In the genomic region with DNA sequence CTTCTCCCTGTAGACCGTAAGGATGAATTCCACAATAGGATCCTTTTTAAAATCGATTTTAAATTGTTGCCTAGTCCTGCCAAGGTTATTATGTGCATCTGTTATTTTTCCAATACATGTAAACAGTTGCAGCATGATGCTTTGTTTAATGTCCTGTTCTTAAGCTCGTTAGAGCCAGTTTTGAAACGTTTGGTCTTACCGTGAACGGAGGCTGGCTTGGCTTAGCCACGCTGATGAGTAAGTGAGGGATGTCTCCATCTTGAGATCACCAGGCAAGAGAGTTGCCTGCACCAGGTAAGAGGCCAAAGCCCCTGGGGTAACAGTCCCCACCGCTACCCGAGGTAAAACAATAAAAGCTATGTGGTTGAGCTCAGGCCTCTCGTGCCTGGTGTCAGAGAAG, we compare ENCODE assay signal across 19 cellular contexts. TPM values are rescaled to one million over a fixed set of nuclear protein-coding genes. Genes with fewer than 3 reads are reported as not detected.
A peak's percentile ranks its signal among the peaks of the same experiment; 100 is the strongest.
DNase-seq lines count a peak whose midpoint lies in the region; ATAC-seq, FAIRE-seq and TF ChIP-seq lines count a peak whose summit lies in the region.
"Had no signal": no experiment of that assay in that cellular context is flagged by ENCODE, and none has a peak within 500 bp of the region (broad histone marks: within the 10 kb centered on the region; RNA-seq: fewer than 3 reads in every experiment).

No MANE protein-coding gene starts in this region.

- TF ChIP-seq CTCF in A673 (conservative IDR thresholded peaks at IDR 0.05; ENCODE audit: low read depth, low read length) (no peak), K562 (IDR thresholded peaks at IDR 0.05 in 2 of 3, conservative IDR thresholded peaks at IDR 0.05 in 1 of 3; ENCODE audit: insufficient read depth in 2 of 3, low read depth in 1 of 3, low read length in 3 of 3) (no peak), hepatocyte (IDR thresholded peaks at IDR 0.05; ENCODE audit: poor library complexity) (no peak), progenitor cell of endocrine pancreas (IDR thresholded peaks at IDR 0.05; ENCODE audit: unreplicated experiment) (no peak), right atrium auricular region (IDR thresholded peaks at IDR 0.05) (no peak)

- FAIRE-seq in K562 (lab: Jason Lieb, UNC), result no peak

- H3K4me3 Mint-ChIP-seq in progenitor cell of endocrine pancreas (ENCODE audit: low read depth) (no peak overlapping the region), T-cell (no peak overlapping the region)
- H3K4me3 Mint-ChIP-seq: T-helper 1 cell treated with Interleukin-12 subunit alpha and Interleukin-12 subunit beta and Interleukin-4 antibody, amounts not matched to agents 30 μg/mL and 1 μg/mL, for 36 hours; type B pancreatic cell had no signal

- H2AFZ ChIP-seq in K562 (ENCODE audit: low read depth, low read length), result no peak overlapping the region
- H2AFZ ChIP-seq in hepatocyte, result no peak overlapping the region

- H3K27ac Mint-ChIP-seq in progenitor cell of endocrine pancreas (no peak overlapping the region), T-cell (no peak overlapping the region)
- H3K27ac Mint-ChIP-seq: T-helper 1 cell treated with Interleukin-12 subunit alpha and Interleukin-12 subunit beta and Interleukin-4 antibody, amounts not matched to agents 30 μg/mL and 1 μg/mL, for 36 hours had no signal

- no peak overlapping the region for H3K9ac ChIP-seq in K562 (ENCODE audit: insufficient read depth in 1 of 2, low read depth in 2 of 2, low read length in 2 of 2)

- in situ Hi-C loops in K562 (cut with MboI), result no loop called here

- DNase-seq in A673 (ENCODE audit: low spot score) (no peak), K562 (ENCODE audit: extremely low read depth in 1 of 4, low spot score in 3 of 4) (no peak), hepatocyte (ENCODE audit: low spot score) (no peak), progenitor cell of endocrine pancreas (ENCODE audit: low spot score, unreplicated experiment) (no peak), T-cell (no peak), right atrium auricular region (ENCODE audit: low spot score) (no peak)
- DNase-seq: activated CD4-positive, alpha-beta T cell treated with anti-CD3 and anti-CD28 coated beads for 4 hours; activated gamma-delta T cell; aorta; DMS153; H7; NCI-H2029 treated with DMSO at 0.1 percent for 48 hours; NCI-H510A; Right ventricle myocardium superior; stimulated activated CD4-positive, alpha-beta T cell treated with anti-CD3 and anti-CD28 coated beads, Interleukin-4, amount 100 ng/mL, for 24 hours had no signal

- TF ChIP-seq RAD21 in K562 (CRISPR knock-in tag; conservative IDR thresholded peaks at IDR 0.05 in 1 of 2, IDR thresholded peaks at IDR 0.05 in 1 of 2), result no peak

- H3K9me2 ChIP-seq in hepatocyte (replicated peaks; ENCODE audit: insufficient read depth), result no peaks in the 10 kb centered on the region

- no peaks in the 10 kb centered on the region for H3K79me2 ChIP-seq in K562 (ENCODE audit: control insufficient read depth, insufficient read depth, low read length)
- no peaks in the 10 kb centered on the region for H3K79me2 ChIP-seq in hepatocyte

- H3K9me3 Mint-ChIP-seq in progenitor cell of endocrine pancreas (ENCODE audit: low read depth) (no peaks in the 10 kb centered on the region), T-cell (no peaks in the 10 kb centered on the region)
- H3K9me3 Mint-ChIP-seq: T-helper 1 cell treated with Interleukin-12 subunit alpha and Interleukin-12 subunit beta and Interleukin-4 antibody, amounts not matched to agents 30 μg/mL and 1 μg/mL, for 36 hours; type B pancreatic cell had no signal

- intact Hi-C loops in A673 (cut with micrococcal nuclease; ENCODE audit: unreplicated experiment), result no loop called here
- intact Hi-C loops in K562 (cut with micrococcal nuclease), result no loop called here

- no peak for TF ChIP-seq EP300 in K562 (IDR thresholded peaks at IDR 0.05; ENCODE audit: low read length)

- no peak overlapping the region for H3K4me3 ChIP-seq in A673 (ENCODE audit: low read depth, low read length, poor library complexity, severe bottlenecking)
- no peak overlapping the region for H3K4me3 ChIP-seq in K562
- no peak overlapping the region for H3K4me3 ChIP-seq in hepatocyte
- no peak overlapping the region for H3K4me3 ChIP-seq in skin epidermis
- no peak overlapping the region for H3K4me3 ChIP-seq in right atrium auricular region

- H3K4me1 ChIP-seq in A673 (ENCODE audit: insufficient read depth, low read length, poor library complexity, severe bottlenecking) (peaks cover 11% of the 10 kb centered on the region), K562 (replicated peaks in 1 of 2; ENCODE audit: control insufficient read depth in 2 of 2, insufficient read depth in 2 of 2, low read length in 2 of 2) (peaks cover 0 to 28% of the 10 kb centered on the region in 2 experiments; a peak in 1 of 5 replicates), hepatocyte (ENCODE audit: insufficient read depth) (peaks cover 7% of the 10 kb centered on the region), right atrium auricular region (no peaks in the 10 kb centered on the region)

- 78% methylated on average over 10 of the region's 10 CpGs for WGBS in K562 (ENCODE audit: insufficient coverage, low coverage, missing lambda C conversion rate)
- 87% methylated on average over 10 of the region's 10 CpGs for WGBS in hepatocyte (ENCODE audit: low lambda C conversion rate, missing lambda C conversion rate)

- H4K20me1 ChIP-seq in K562 (replicated peaks; ENCODE audit: control insufficient read depth, insufficient read depth, low read length), result no peaks in the 10 kb centered on the region; the same call in 1 of the 2 replicates
- no peaks in the 10 kb centered on the region for H4K20me1 ChIP-seq in hepatocyte (ENCODE audit: insufficient read depth, poor library complexity, severe bottlenecking)

- TF ChIP-seq POLR2A in K562 (conservative IDR thresholded peaks at IDR 0.05), result no peak

- H3K27ac ChIP-seq in A673 (ENCODE audit: low read depth, low read length, poor library complexity, severe bottlenecking), result no peak overlapping the region
- H3K27ac ChIP-seq in K562 (ENCODE audit: extremely low read depth, low read depth, low read length), result no peak overlapping the region
- H3K27ac ChIP-seq in hepatocyte, result peak overlapping the region; percentile 77
- H3K27ac ChIP-seq in skin epidermis, result peak overlapping the region in 13 of 21 experiments; percentile 43 to 85 (median 72)
- H3K27ac ChIP-seq in right atrium auricular region, result no peak overlapping the region

- ATAC-seq in K562 (no peak), GM18511 (IDR thresholded peaks at IDR 0.05; ENCODE audit: unreplicated experiment) (no peak), T-cell (replicated peaks in 1 of 4) (no peak)

- no peaks in the 10 kb centered on the region for H3K27me3 ChIP-seq in A673 (replicated peaks; ENCODE audit: insufficient read depth, low read depth, low read length, poor library complexity)
- no peaks in the 10 kb centered on the region for H3K27me3 ChIP-seq in K562 (ENCODE audit: control insufficient read depth in 2 of 2, insufficient read depth in 2 of 2, low read length in 2 of 2)
- no peaks in the 10 kb centered on the region for H3K27me3 ChIP-seq in hepatocyte
- H3K27me3 ChIP-seq in right atrium auricular region, result no peaks in the 10 kb centered on the region

- no peaks in the 10 kb centered on the region for H3K9me3 ChIP-seq in A673 (ENCODE audit: low read depth, low read length, poor library complexity, severe bottlenecking)
- H3K9me3 ChIP-seq in K562 (replicated peaks; ENCODE audit: control insufficient read depth, insufficient read depth, low read depth, low read length), result no peaks in the 10 kb centered on the region
- no peaks in the 10 kb centered on the region for H3K9me3 ChIP-seq in hepatocyte (ENCODE audit: low read depth)
- H3K9me3 ChIP-seq in right atrium auricular region, result no peaks in the 10 kb centered on the region

- H3K36me3 ChIP-seq in A673 (ENCODE audit: insufficient read depth, low read length, poor library complexity, severe bottlenecking), result peaks cover 20% of the 10 kb centered on the region
- H3K36me3 ChIP-seq in K562 (ENCODE audit: control insufficient read depth, insufficient read depth, low read length), result peaks cover 88% of the 10 kb centered on the region
- H3K36me3 ChIP-seq in hepatocyte (replicated peaks; ENCODE audit: insufficient read depth, low read depth), result peaks cover 4% of the 10 kb centered on the region
- peaks cover 45% of the 10 kb centered on the region for H3K36me3 ChIP-seq in right atrium auricular region

- CTCF ChIA-PET in A673 (lab: Charles Lee) (no interaction called here), K562 (lab: Yijun Ruan, JAX; ENCODE audit: low intra/inter-chr PET ratio) (no interaction called here), T-cell (lab: Charles Lee) (no interaction called here)

- POLR2A ChIA-PET in A673 (lab: Charles Lee; ENCODE audit: low non-redundant PET) (no interaction called here), K562 (lab: Yijun Ruan, JAX) (interaction anchor here (1.2 to 1.7 kb wide), 4 partner anchors 10 to 14 kb away, joined by 3 to 11 read pairs (median 9); no protein-coding TSS in a partner anchor), T-cell (lab: Charles Lee) (no interaction called here)

- BruUV-seq in A673 (replicated peaks; lab: Mats Ljungman, UMichigan) (TSS peak; percentile 17), K562 (replicated peaks; lab: Mats Ljungman, UMichigan) (TSS peak; percentile 10)

- H3K36me3 Mint-ChIP-seq in progenitor cell of endocrine pancreas (ENCODE audit: insufficient read depth) (peaks cover 12% of the 10 kb centered on the region), T-cell (peaks cover 22% of the 10 kb centered on the region)

- H3K4me1 Mint-ChIP-seq in progenitor cell of endocrine pancreas (ENCODE audit: low read depth) (no peaks in the 10 kb centered on the region), T-cell (no peaks in the 10 kb centered on the region)

- H3K9me1 ChIP-seq in K562 (ENCODE audit: control insufficient read depth, insufficient read depth, low read length), result no peaks in the 10 kb centered on the region

- no peaks in the 10 kb centered on the region for H3K27me3 Mint-ChIP-seq in progenitor cell of endocrine pancreas
- H3K27me3 Mint-ChIP-seq in T-cell, result no peaks in the 10 kb centered on the region
- H3K27me3 Mint-ChIP-seq: type B pancreatic cell had no signal

- H3K4me2 ChIP-seq in K562 (ENCODE audit: insufficient read depth, low read length), result no peak overlapping the region
- peak overlapping the region; percentile 57 for H3K4me2 ChIP-seq in hepatocyte

RNA-seq across cellular contexts. Expression of a gene that starts 17.3 kb away (rescaled TPM):
- total RNA-seq in A673 (2021), result 44.1 and 55.9 TPM in 2 replicates
- total RNA-seq in K562 (2011; cell fraction: chromatin; rRNA removed; ENCODE audit: low replicate concordance), result 10.6 and 21.9 TPM in 2 replicates
- 19.5 and 22.0 TPM in 2 replicates for total RNA-seq in K562 (2011; cell fraction: nucleolus; rRNA removed)
- total RNA-seq in K562 (2011; cell fraction: nucleoplasm; rRNA removed), result 18.3 and 24.3 TPM in 2 replicates
- 23.1 and 29.0 TPM in 2 replicates for total RNA-seq in K562 (2014; rRNA removed)
- 20.8 and 21.1 TPM in 2 replicates for total RNA-seq in K562 (2014; rRNA removed; fragmentation: Illumina TruSeq; extraction: Trizol)
- total RNA-seq in K562 (2015; rRNA removed; fragmentation: Illumina TruSeq; extraction: Trizol), result 31.7 and 34.9 TPM in 2 replicates
- 43.5 and 48.1 TPM in 2 replicates for total RNA-seq in K562 (2021)
- polyA plus RNA-seq in K562 (2011; rRNA removed), result 46.6 and 58.0 TPM in 2 replicates
- 74.4 and 80.8 TPM in 2 replicates for polyA plus RNA-seq in K562 (2011; cell fraction: cytosol; rRNA removed)
- polyA plus RNA-seq in K562 (2011; cell fraction: nucleus; rRNA removed), result 36.5 and 43.3 TPM in 2 replicates
- polyA plus RNA-seq in K562 (2012), result 76.9 and 118 TPM in 2 replicates
- polyA plus RNA-seq in K562 (2014; fragmentation: Illumina TruSeq; extraction: Trizol), result 64.2 and 79.8 TPM in 2 replicates
- 10 to 100 TPM; 12.4 to 17.1 TPM for polyA plus RNA-seq in K562 (2014; fragmentation: Nextera tagmentation; extraction: Ambion mirVana)
- 65.0 and 67.8 TPM in 2 replicates for polyA plus RNA-seq in K562 (2014; rRNA removed)
- polyA minus RNA-seq in K562 (2011; rRNA and poly(A)+ RNA removed), result 33.5 and 37.4 TPM in 2 replicates
- polyA minus RNA-seq in K562 (2011; cell fraction: cytosol; rRNA and poly(A)+ RNA removed), result 14.2 and 21.7 TPM in 2 replicates
- 9.0 and 14.1 TPM in 2 replicates for polyA minus RNA-seq in K562 (2011; cell fraction: nucleus; rRNA and poly(A)+ RNA removed)
- 24.1 and 30.4 TPM in 2 replicates for total RNA-seq in hepatocyte
- 116 and 120 TPM in 2 replicates for polyA plus RNA-seq in hepatocyte
- total RNA-seq in progenitor cell of endocrine pancreas, result 42.0 and 42.6 TPM in 2 replicates
- 10 to 100 TPM; 19.0 to 34.7 (median 25.9) TPM for total RNA-seq in T-cell
- 1 to 10 TPM; 8.3 to 8.4 TPM for total RNA-seq in right atrium auricular region

RNA-seq across cellular contexts. Expression of a gene that starts 30.6 kb away (rescaled TPM):
- total RNA-seq in A673 (2021), result 72.5 and 86.4 TPM in 2 replicates
- total RNA-seq in K562 (2011; cell fraction: chromatin; rRNA removed; ENCODE audit: low replicate concordance), result 200 and 398 TPM in 2 replicates
- 176 and 196 TPM in 2 replicates for total RNA-seq in K562 (2011; cell fraction: nucleolus; rRNA removed)
- total RNA-seq in K562 (2011; cell fraction: nucleoplasm; rRNA removed), result 186 and 220 TPM in 2 replicates
- 68.6 and 84.3 TPM in 2 replicates for total RNA-seq in K562 (2014; rRNA removed)
- 40.5 and 48.5 TPM in 2 replicates for total RNA-seq in K562 (2014; rRNA removed; fragmentation: Illumina TruSeq; extraction: Trizol)
- total RNA-seq in K562 (2015; rRNA removed; fragmentation: Illumina TruSeq; extraction: Trizol), result 51.6 and 52.9 TPM in 2 replicates
- 89.1 and 105 TPM in 2 replicates for total RNA-seq in K562 (2021)
- 38.0 and 47.3 TPM in 2 replicates for polyA plus RNA-seq in K562 (2011; rRNA removed)
- polyA plus RNA-seq in K562 (2011; cell fraction: cytosol; rRNA removed), result 22.9 and 23.5 TPM in 2 replicates
- 233 and 286 TPM in 2 replicates for polyA plus RNA-seq in K562 (2011; cell fraction: nucleus; rRNA removed)
- 35.6 and 62.2 TPM in 2 replicates for polyA plus RNA-seq in K562 (2012)
- polyA plus RNA-seq in K562 (2014; fragmentation: Illumina TruSeq; extraction: Trizol), result 79.7 and 97.5 TPM in 2 replicates
- 1 to 10 TPM in 1 of 2 experiments, under 1 TPM in 1; 0.89 to 1.8 TPM for polyA plus RNA-seq in K562 (2014; fragmentation: Nextera tagmentation; extraction: Ambion mirVana)
- polyA plus RNA-seq in K562 (2014; rRNA removed), result 60.2 and 64.7 TPM in 2 replicates
- 23.9 and 28.6 TPM in 2 replicates for polyA minus RNA-seq in K562 (2011; rRNA and poly(A)+ RNA removed)
- 20.8 and 22.0 TPM in 2 replicates for polyA minus RNA-seq in K562 (2011; cell fraction: cytosol; rRNA and poly(A)+ RNA removed)
- 66.5 and 104 TPM in 2 replicates for polyA minus RNA-seq in K562 (2011; cell fraction: nucleus; rRNA and poly(A)+ RNA removed)
- total RNA-seq in hepatocyte, result 20.8 and 24.1 TPM in 2 replicates
- 32.0 and 40.9 TPM in 2 replicates for polyA plus RNA-seq in hepatocyte
- 30.9 and 32.6 TPM in 2 replicates for total RNA-seq in progenitor cell of endocrine pancreas
- total RNA-seq in T-cell, result 10 to 100 TPM; 24.0 to 30.9 (median 28.1) TPM
- total RNA-seq in right atrium auricular region, result 1 to 10 TPM; 5.7 to 10.0 TPM

RNA-seq across cellular contexts. Expression of a gene that starts 39.9 kb away (rescaled TPM):
- total RNA-seq in A673 (2021), result 114 and 116 TPM in 2 replicates
- 130 and 265 TPM in 2 replicates for total RNA-seq in K562 (2011; cell fraction: chromatin; rRNA removed; ENCODE audit: low replicate concordance)
- 121 and 125 TPM in 2 replicates for total RNA-seq in K562 (2011; cell fraction: nucleolus; rRNA removed)
- total RNA-seq in K562 (2011; cell fraction: nucleoplasm; rRNA removed), result 113 and 116 TPM in 2 replicates
- total RNA-seq in K562 (2014; rRNA removed), result 95.1 and 117 TPM in 2 replicates
- 57.2 and 71.2 TPM in 2 replicates for total RNA-seq in K562 (2014; rRNA removed; fragmentation: Illumina TruSeq; extraction: Trizol)
- total RNA-seq in K562 (2015; rRNA removed; fragmentation: Illumina TruSeq; extraction: Trizol), result 46.8 and 47.5 TPM in 2 replicates
- 162 TPM in 2 replicates for total RNA-seq in K562 (2021)
- 135 and 158 TPM in 2 replicates for polyA plus RNA-seq in K562 (2011; rRNA removed)
- polyA plus RNA-seq in K562 (2011; cell fraction: cytosol; rRNA removed), result 118 and 126 TPM in 2 replicates
- 116 TPM in 2 replicates for polyA plus RNA-seq in K562 (2011; cell fraction: nucleus; rRNA removed)
- 82.1 and 83.5 TPM in 2 replicates for polyA plus RNA-seq in K562 (2012)
- 80.6 and 84.8 TPM in 2 replicates for polyA plus RNA-seq in K562 (2014; fragmentation: Illumina TruSeq; extraction: Trizol)
- 1 to 10 TPM; 5.6 to 8.9 TPM for polyA plus RNA-seq in K562 (2014; fragmentation: Nextera tagmentation; extraction: Ambion mirVana)
- 76.5 and 103 TPM in 2 replicates for polyA plus RNA-seq in K562 (2014; rRNA removed)
- 203 and 232 TPM in 2 replicates for polyA minus RNA-seq in K562 (2011; rRNA and poly(A)+ RNA removed)
- polyA minus RNA-seq in K562 (2011; cell fraction: cytosol; rRNA and poly(A)+ RNA removed), result 63.0 and 91.6 TPM in 2 replicates
- 27.7 and 39.5 TPM in 2 replicates for polyA minus RNA-seq in K562 (2011; cell fraction: nucleus; rRNA and poly(A)+ RNA removed)
- total RNA-seq in hepatocyte, result 80.3 and 103 TPM in 2 replicates
- polyA plus RNA-seq in hepatocyte, result 185 and 192 TPM in 2 replicates
- 56.1 and 57.6 TPM in 2 replicates for total RNA-seq in progenitor cell of endocrine pancreas
- total RNA-seq in T-cell, result 100 to 1,000 TPM in 1 of 5 donors, 10 to 100 TPM in 4; 70.8 to 100 (median 80.2) TPM
- 10 to 100 TPM; 29.1 to 45.7 TPM for total RNA-seq in right atrium auricular region

Comparison
In these comparisons a context has a peak if more than half of its experiments do, and no peak if none do; other contexts are left out.
1. H3K27ac ChIP-seq: peak in hepatocyte (single experiment) and skin epidermis (13 of 21); none in A673 (single experiment), K562 (single experiment) and right atrium auricular region (0 of 2).